ENCODE assay signal across 9 cellular contexts in the genomic region with DNA sequence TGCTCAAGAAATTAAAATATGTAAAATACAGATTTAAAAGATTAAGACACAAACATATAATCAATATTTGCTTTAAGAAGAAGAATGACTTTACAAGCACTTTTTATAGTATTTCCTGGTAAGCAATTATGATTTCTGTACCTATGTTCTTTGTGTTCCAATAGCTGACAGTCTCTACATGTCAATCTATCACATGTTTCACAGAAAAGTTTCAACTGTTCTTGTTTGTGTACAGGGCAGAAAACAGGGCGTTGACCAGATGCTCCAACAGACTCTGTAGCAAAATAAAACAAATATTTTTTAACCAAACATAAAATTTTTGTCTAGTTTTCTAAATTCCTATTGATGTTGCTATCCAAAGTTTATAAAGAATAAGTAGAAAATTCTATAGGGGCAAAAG.
"Had no signal": no experiment of that assay in that cellular context is flagged by ENCODE, and none has a peak within 500 bp of the region (broad histone marks: within the 10 kb centered on the region; RNA-seq: fewer than 3 reads in every experiment).

No MANE protein-coding gene starts in this region.

- ATAC-seq: HCT116 had no signal

- FAIRE-seq: HTR-8/SVneo had no signal

- H3K27ac ChIP-seq: GM23248, KMS-11 had no signal

- DNase-seq: GOT3, H7, HFFc6, KBM-7 had no signal

- H3K4me3 ChIP-seq: GM23248, HAP-1 had no signal
